ENCODE assay signal across 20 cellular contexts in genomic region chr10:12832096-12832495, GRCh38.
"Had no signal": no experiment of that assay in that cellular context is flagged by ENCODE, and none has a peak within 500 bp of the region (broad histone marks: within the 10 kb centered on the region; RNA-seq: fewer than 3 reads in every experiment).

No MANE protein-coding gene starts in this region.

- H3K27ac Mint-ChIP-seq: dendritic cell treated with granulocyte-macrophage colony-stimulating factor and Interleukin-4, amounts not matched to agents 40 ng/mL and 50 ng/mL, for 4 days; immature natural killer cell; mesothelial cell of epicardium had no signal

- H3K4me3 ChIP-seq: colonic mucosa, esophagus muscularis mucosa, gastroesophageal sphincter, heart left ventricle, hepatocyte, left ventricle myocardium inferior, lower lobe of right lung had no signal

- H3K27me3 ChIP-seq: colonic mucosa, esophagus muscularis mucosa, foreskin keratinocyte, gastroesophageal sphincter, heart left ventricle, hepatocyte had no signal

- ATAC-seq: foreskin keratinocyte, gastroesophageal sphincter, heart left ventricle, left colon, left lobe of liver, lower lobe of right lung had no signal

- H3K4me3 Mint-ChIP-seq: dendritic cell treated with granulocyte-macrophage colony-stimulating factor and Interleukin-4, amounts not matched to agents 40 ng/mL and 50 ng/mL, for 4 days; immature natural killer cell; mesothelial cell of epicardium had no signal

- H3K27me3 Mint-ChIP-seq: dendritic cell treated with granulocyte-macrophage colony-stimulating factor and Interleukin-4, amounts not matched to agents 40 ng/mL and 50 ng/mL, for 4 days had no signal

- H3K9me3 Mint-ChIP-seq: dendritic cell treated with granulocyte-macrophage colony-stimulating factor and Interleukin-4, amounts not matched to agents 40 ng/mL and 50 ng/mL, for 4 days; immature natural killer cell; mesothelial cell of epicardium had no signal

- H3K27ac ChIP-seq: colonic mucosa, esophagus muscularis mucosa, foreskin keratinocyte, gastroesophageal sphincter, heart left ventricle, hepatocyte, left ventricle myocardium inferior, lower lobe of right lung had no signal

- H3K4me1 Mint-ChIP-seq: immature natural killer cell had no signal

- DNase-seq: colonic mucosa; cortex of kidney; effector memory CD4-positive, alpha-beta T cell; foreskin keratinocyte; heart left ventricle; hypothalamus; immature natural killer cell; islet precursor cell; kidney; kidney glomerular epithelial cell; left colon; left ventricle myocardium inferior; lower lobe of right lung; mesenchymal stem cell had no signal

- H3K9me3 ChIP-seq: colonic mucosa, esophagus muscularis mucosa, gastroesophageal sphincter, heart left ventricle, left ventricle myocardium inferior, lower lobe of right lung had no signal

- H3K36me3 ChIP-seq: colonic mucosa had no signal

- H3K4me1 ChIP-seq: colonic mucosa, gastroesophageal sphincter, heart left ventricle, lower lobe of right lung had no signal
